ENCODE assay signal across 9 cellular contexts in genomic region chr20:58895796-58896180, GRCh38. TPM values are rescaled to one million over a fixed set of nuclear protein-coding genes. Genes with fewer than 3 reads are reported as not detected.
A peak's percentile ranks its signal among the peaks of the same experiment; 100 is the strongest.
DNase-seq lines count a peak whose midpoint lies in the region; ATAC-seq and TF ChIP-seq lines count a peak whose summit lies in the region.
"Had no signal": no experiment of that assay in that cellular context is flagged by ENCODE, and none has a peak within 500 bp of the region (broad histone marks: within the 10 kb centered on the region; RNA-seq: fewer than 3 reads in every experiment).

No MANE protein-coding gene starts in this region.

- ATAC-seq in PC-3 (no peak), left lung (no peak)

- peak overlapping the region; percentile 49 for H3K27ac Mint-ChIP-seq in Caco-2 (ENCODE audit: unreplicated experiment)
- H3K27ac Mint-ChIP-seq in progenitor cell of endocrine pancreas, result peak overlapping the region; percentile 76

- POLR2A ChIA-PET in Caco-2 (lab: Charles Lee) (no interaction called here), PC-3 (lab: Charles Lee; ENCODE audit: unreplicated experiment) (no interaction called here)

- H2AFZ ChIP-seq in PC-3 (ENCODE audit: low read length) (no peak overlapping the region), fibroblast of lung (ENCODE audit: low read length) (no peak overlapping the region)

- intact Hi-C loops in Caco-2 (cut with micrococcal nuclease; ENCODE audit: unreplicated experiment), result no loop called here
- intact Hi-C loops in PC-3 (cut with micrococcal nuclease), result no loop called here
- intact Hi-C loops in left lung (cut with DNase I), result no loop called here

- DNase-seq in Caco-2, result peak in 1 of 2 experiments; percentile 31
- DNase-seq in PC-3, result no peak
- no peak for DNase-seq in fibroblast of lung (ENCODE audit: low read depth in 2 of 2)
- DNase-seq in progenitor cell of endocrine pancreas (ENCODE audit: low spot score, unreplicated experiment), result no peak
- no peak for DNase-seq in left lung
- DNase-seq in superior temporal gyrus (ENCODE audit: extremely low spot score), result no peak
- DNase-seq in GM20000 (ENCODE audit: low spot score), result no peak
- DNase-seq in NOMO-1 treated with dmso at 0.1 percent for 144 hours (lab: John Stamatoyannopoulos, UW; ENCODE audit: unreplicated experiment), result no peak
- DNase-seq: NCI-H82 had no signal

- H3K9ac ChIP-seq in PC-3 (ENCODE audit: low read length), result no peak overlapping the region
- peak overlapping the region; percentile 13 for H3K9ac ChIP-seq in fibroblast of lung (ENCODE audit: insufficient read depth, low read length)

- TF ChIP-seq CTCF in Caco-2 (IDR thresholded peaks at IDR 0.05; ENCODE audit: insufficient read depth in 1 of 2, low read depth in 1 of 2, low read length in 1 of 2, severe bottlenecking in 1 of 2, unreplicated experiment in 1 of 2), result no peak
- TF ChIP-seq CTCF in PC-3 (conservative IDR thresholded peaks at IDR 0.05; ENCODE audit: low read depth, low read length), result no peak
- no peak for TF ChIP-seq CTCF in fibroblast of lung (conservative IDR thresholded peaks at IDR 0.05 in 1 of 2, IDR thresholded peaks at IDR 0.05 in 1 of 2; ENCODE audit: low read depth in 1 of 2, low read length in 2 of 2)
- TF ChIP-seq CTCF in progenitor cell of endocrine pancreas (IDR thresholded peaks at IDR 0.05; ENCODE audit: unreplicated experiment), result no peak
- TF ChIP-seq CTCF in left lung (IDR thresholded peaks at IDR 0.05), result no peak
- no peak for TF ChIP-seq CTCF in GM20000 (IDR thresholded peaks at IDR 0.05; ENCODE audit: extremely low read depth, missing control alignments)

- H3K27me3 Mint-ChIP-seq in Caco-2 (ENCODE audit: insufficient read depth, unreplicated experiment) (no peaks in the 10 kb centered on the region), progenitor cell of endocrine pancreas (no peaks in the 10 kb centered on the region)

- H3K36me3 Mint-ChIP-seq in Caco-2 (ENCODE audit: insufficient read depth, unreplicated experiment) (peaks cover 91% of the 10 kb centered on the region), progenitor cell of endocrine pancreas (ENCODE audit: insufficient read depth) (peaks cover 26% of the 10 kb centered on the region)

- H3F3A ChIP-seq in PC-3 (ENCODE audit: low read length, unreplicated experiment), result no peaks in the 10 kb centered on the region

- H3K79me2 ChIP-seq in PC-3 (ENCODE audit: low read length) (peaks cover 89% of the 10 kb centered on the region), fibroblast of lung (ENCODE audit: control insufficient read depth, insufficient read depth, low read length) (peaks cover 88% of the 10 kb centered on the region)

- no peak overlapping the region for H3K4me3 Mint-ChIP-seq in Caco-2 (ENCODE audit: unreplicated experiment)
- peak overlapping the region; percentile 33 for H3K4me3 Mint-ChIP-seq in progenitor cell of endocrine pancreas (ENCODE audit: low read depth)

- H3K4me2 ChIP-seq in PC-3 (ENCODE audit: low read length), result 0 out of 2 replicates have a peak overlapping the region, but pooled peaks have one; percentile 78
- H3K4me2 ChIP-seq in fibroblast of lung (ENCODE audit: extremely low read depth, insufficient read depth, low read length), result peak overlapping the region; percentile 97

- H3K9me2 ChIP-seq in PC-3 (replicated peaks; ENCODE audit: low read length), result no peaks in the 10 kb centered on the region

- H3K27ac ChIP-seq in PC-3 (ENCODE audit: low read length), result no peak overlapping the region
- H3K27ac ChIP-seq in fibroblast of lung (ENCODE audit: insufficient read depth, low read length), result peak overlapping the region; percentile 17
- H3K27ac ChIP-seq in left lung, result peak overlapping the region in 1 of 2 donors; percentile 18

- H3K4me3 ChIP-seq in Caco-2 (ENCODE audit: low read depth, low read length) (no peak overlapping the region), PC-3 (ENCODE audit: low read length) (no peak overlapping the region), fibroblast of lung (replicated peaks in 1 of 4; ENCODE audit: control extremely low read depth in 1 of 4, insufficient read depth in 1 of 4, low read depth in 3 of 4, low read length in 4 of 4) (peak overlapping the region; percentile 39 to 89 (median 85)), left lung (no peak overlapping the region)

- H3K4me1 ChIP-seq in Caco-2 (peaks cover 26% of the 10 kb centered on the region), PC-3 (ENCODE audit: insufficient read depth, low read length) (peaks cover 25% of the 10 kb centered on the region), fibroblast of lung (ENCODE audit: control insufficient read depth, extremely low read depth, insufficient read depth, low read length) (peaks cover 23% of the 10 kb centered on the region), left lung (peaks cover 31 to 77% of the 10 kb centered on the region in 2 donors)

- CTCF ChIA-PET in Caco-2 (lab: Charles Lee), result no interaction called here
- CTCF ChIA-PET in PC-3 (lab: Charles Lee), result no interaction called here

- H3K9me3 Mint-ChIP-seq in Caco-2 (ENCODE audit: unreplicated experiment), result no peaks in the 10 kb centered on the region
- H3K9me3 Mint-ChIP-seq in progenitor cell of endocrine pancreas (ENCODE audit: low read depth), result no peaks in the 10 kb centered on the region

- no peaks in the 10 kb centered on the region for H3K27me3 ChIP-seq in Caco-2 (replicated peaks; ENCODE audit: control insufficient read depth, insufficient read depth, low read length)
- no peaks in the 10 kb centered on the region for H3K27me3 ChIP-seq in PC-3 (ENCODE audit: low read length)
- H3K27me3 ChIP-seq in fibroblast of lung (ENCODE audit: control insufficient read depth, insufficient read depth, low read length), result no peaks in the 10 kb centered on the region
- H3K27me3 ChIP-seq in left lung, result no peaks in the 10 kb centered on the region

- H3K4me1 Mint-ChIP-seq in Caco-2 (ENCODE audit: low read depth, unreplicated experiment) (peaks cover 20% of the 10 kb centered on the region), progenitor cell of endocrine pancreas (ENCODE audit: low read depth) (peaks cover 56% of the 10 kb centered on the region)

- BruUV-seq in Caco-2 (replicated peaks; lab: Mats Ljungman, UMichigan) (no TSS peak), PC-3 (replicated peaks; lab: Mats Ljungman, UMichigan) (no TSS peak)

- H4K20me1 ChIP-seq in PC-3 (ENCODE audit: low read length) (peaks cover 56% of the 10 kb centered on the region), fibroblast of lung (ENCODE audit: control insufficient read depth, extremely low read depth, insufficient read depth, low read length) (no peaks in the 10 kb centered on the region)

- H3K36me3 ChIP-seq in Caco-2 (ENCODE audit: control insufficient read depth, insufficient read depth, low read length), result peaks cover 2% of the 10 kb centered on the region; the same call in 1 of the 2 replicates
- H3K36me3 ChIP-seq in PC-3 (ENCODE audit: low read depth, low read length), result peaks cover 46% of the 10 kb centered on the region; the same call in 1 of the 2 replicates
- peaks cover 4% of the 10 kb centered on the region for H3K36me3 ChIP-seq in fibroblast of lung (ENCODE audit: control insufficient read depth, insufficient read depth, low read length)
- H3K36me3 ChIP-seq in left lung, result peaks cover 0 to 14% of the 10 kb centered on the region in 2 donors

- no peaks in the 10 kb centered on the region for H3K9me3 ChIP-seq in Caco-2
- no peaks in the 10 kb centered on the region for H3K9me3 ChIP-seq in PC-3 (ENCODE audit: low read length)
- H3K9me3 ChIP-seq in fibroblast of lung (ENCODE audit: control insufficient read depth, insufficient read depth, low read depth, low read length), result no peaks in the 10 kb centered on the region
- H3K9me3 ChIP-seq in left lung, result no peaks in the 10 kb centered on the region

RNA-seq across cellular contexts. Expression of gene GNAS, which starts 43.3 kb away (rescaled TPM):
- total RNA-seq in Caco-2 (2022), result 1,877 and 1,936 TPM in 2 replicates
- 694 and 822 TPM in 2 replicates for total RNA-seq in PC-3 (2014; rRNA removed)
- 256 and 421 TPM in 2 replicates for total RNA-seq in fibroblast of lung
- polyA plus RNA-seq in fibroblast of lung, result 1,357 and 1,384 TPM in 2 replicates
- polyA plus RNA-seq in fibroblast of lung (2012), result 970 and 1,051 TPM in 2 replicates
- polyA minus RNA-seq in fibroblast of lung (ENCODE audit: low replicate concordance), result 2,729 and 3,468 TPM in 2 replicates
- 1,570 and 1,613 TPM in 2 replicates for total RNA-seq in progenitor cell of endocrine pancreas
- total RNA-seq in left lung, result 1,000 to 10,000 TPM in 1 of 2 donors, 100 to 1,000 TPM in 1; 723 to 1,158 TPM

RNA-seq across cellular contexts. Expression of gene GNAS-AS1, which starts 45.1 kb away (rescaled TPM):
- 4.2 and 5.1 TPM in 2 replicates for total RNA-seq in Caco-2 (2022)
- total RNA-seq in PC-3 (2014; rRNA removed), result 0.11 TPM in 1 of 2 replicates, not detected in the other
- total RNA-seq in fibroblast of lung, result 0.33 and 0.51 TPM in 2 replicates
- 0.28 and 0.32 TPM in 2 replicates for polyA plus RNA-seq in fibroblast of lung
- 0.59 and 0.74 TPM in 2 replicates for polyA plus RNA-seq in fibroblast of lung (2012)
- not detected in 2 replicates for polyA minus RNA-seq in fibroblast of lung (ENCODE audit: low replicate concordance)
- 4.3 and 4.4 TPM in 2 replicates for total RNA-seq in progenitor cell of endocrine pancreas
- total RNA-seq in left lung, result 1 to 10 TPM; 1.5 TPM

Comparison
In these comparisons a context has a peak if more than half of its experiments do, and no peak if none do; other contexts are left out.
1. H3K4me3 ChIP-seq: peak in fibroblast of lung (4 of 4); none in Caco-2 (single experiment), PC-3 (single experiment) and left lung (0 of 2).